In the genomic region with DNA sequence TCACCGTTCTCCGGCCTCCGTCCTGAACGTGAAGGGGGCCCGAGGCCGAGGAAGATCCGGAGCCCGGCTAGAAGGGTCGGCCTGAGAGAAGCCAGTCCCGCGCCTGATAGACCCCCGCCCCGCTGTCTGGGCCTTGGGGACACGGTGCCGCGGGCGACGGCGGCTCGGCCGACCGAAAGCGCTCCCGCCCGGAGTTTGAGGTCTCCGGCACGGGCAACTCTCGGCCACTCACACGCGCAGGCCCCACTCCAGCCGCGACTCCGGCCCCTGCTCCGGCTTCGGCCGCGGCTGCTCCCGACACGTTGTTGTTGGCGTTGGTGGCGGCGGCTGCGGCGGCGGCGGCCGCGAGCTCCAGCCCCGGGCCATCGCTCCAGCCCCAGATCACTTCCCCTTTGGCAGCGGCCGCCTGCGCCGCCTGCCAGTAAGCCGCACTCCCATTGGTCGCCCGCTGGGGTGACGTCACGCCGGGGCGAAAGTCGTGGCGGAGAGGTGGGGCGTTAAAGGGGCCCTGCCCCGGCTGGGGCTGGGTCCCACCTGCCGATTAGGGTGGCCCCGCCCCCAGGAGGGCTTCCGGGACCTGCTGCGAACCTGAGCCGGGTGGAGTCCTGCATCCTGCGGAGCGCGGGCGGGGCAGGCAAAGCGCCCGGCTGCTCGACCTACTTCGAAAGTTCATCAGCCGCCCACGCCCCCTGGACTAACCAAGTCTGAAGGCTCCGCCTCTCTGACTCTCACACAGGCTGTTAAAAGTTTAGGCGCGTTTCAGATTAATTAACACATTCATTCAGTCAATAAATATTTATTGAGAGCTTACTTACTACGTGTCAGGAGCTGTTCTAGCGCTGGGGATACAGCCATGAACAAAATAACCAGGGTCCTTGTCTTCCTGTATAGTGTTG, we compare ENCODE assay signal across 8 cellular contexts. TPM values are rescaled to one million over a fixed set of nuclear protein-coding genes. Genes with fewer than 3 reads are reported as not detected.
DNase-seq lines count a peak whose midpoint lies in the region; ATAC-seq and TF ChIP-seq lines count a peak whose summit lies in the region.

A gene with protein sequence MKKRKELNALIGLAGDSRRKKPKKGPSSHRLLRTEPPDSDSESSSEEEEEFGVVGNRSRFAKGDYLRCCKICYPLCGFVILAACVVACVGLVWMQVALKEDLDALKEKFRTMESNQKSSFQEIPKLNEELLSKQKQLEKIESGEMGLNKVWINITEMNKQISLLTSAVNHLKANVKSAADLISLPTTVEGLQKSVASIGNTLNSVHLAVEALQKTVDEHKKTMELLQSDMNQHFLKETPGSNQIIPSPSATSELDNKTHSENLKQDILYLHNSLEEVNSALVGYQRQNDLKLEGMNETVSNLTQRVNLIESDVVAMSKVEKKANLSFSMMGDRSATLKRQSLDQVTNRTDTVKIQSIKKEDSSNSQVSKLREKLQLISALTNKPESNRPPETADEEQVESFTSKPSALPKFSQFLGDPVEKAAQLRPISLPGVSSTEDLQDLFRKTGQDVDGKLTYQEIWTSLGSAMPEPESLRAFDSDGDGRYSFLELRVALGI (minus strand): TSS at position 388 of the 896 bp plus-strand sequence. CDS start 1,027 bp downstream, outside the sequence.

- in situ Hi-C loops in transverse colon (cut with MboI; ENCODE audit: low pct_ligation_motif_present in 1 of 4, low pct_unique_long_range_greater_than_20kb in 1 of 4, low sequenced_read_pairs in 3 of 4): loop anchor here in 1 of 4 donors (10.0 kb wide), 1 partner anchor 104 kb away; a partner anchor contains a TSS

- H3K27me3 ChIP-seq in cardiac muscle cell: no peaks in the 10 kb centered on the region
- no peaks in the 10 kb centered on the region for H3K27me3 ChIP-seq in trophoblast cell (ENCODE audit: insufficient read depth, low read length)
- H3K27me3 ChIP-seq in transverse colon: no peaks in the 10 kb centered on the region

- H2BK5ac ChIP-seq in trophoblast cell (ENCODE audit: low read depth, low read length, poor library complexity): peak within 1 kb of the TSS; percentile 71

- peak within 1 kb of the TSS; percentile 88 for H3K9ac ChIP-seq in trophoblast cell (ENCODE audit: low read length)

- DNase-seq in NCI-H1436 (lab: John Stamatoyannopoulos, UW) (peak; percentile 96), T follicular helper cell (ENCODE audit: low read depth) (peak; percentile 99), cardiac muscle cell (ENCODE audit: low read depth in 1 of 2, low spot score in 1 of 2) (peak; percentile 93 to 97), trophoblast cell (peak; percentile 98 to 99), transverse colon (peak; percentile 99)

- no peak within 1 kb of the TSS for H2AK5ac ChIP-seq in trophoblast cell (ENCODE audit: low read length)

- H2BK12ac ChIP-seq in trophoblast cell (ENCODE audit: low read length): no peak within 1 kb of the TSS

- intact Hi-C loops in transverse colon (cut with DNase I; ENCODE audit: low total_unique reads): loop anchor here (5.0 kb wide), 1 partner anchor 112 kb away; no protein-coding TSS in a partner anchor

- TF ChIP-seq CTCF in GM12875 (IDR thresholded peaks at IDR 0.05; ENCODE audit: borderline replicate concordance, insufficient read depth, low read depth, low read length) (no peak), cardiac muscle cell (IDR thresholded peaks at IDR 0.05; ENCODE audit: low read depth, low read length) (no peak), transverse colon (IDR thresholded peaks at IDR 0.05) (no peak)

- no peak within 1 kb of the TSS for H3K23ac ChIP-seq in trophoblast cell (ENCODE audit: low read length)

- peak; percentile 98 for ATAC-seq in HG02798 (IDR thresholded peaks at IDR 0.05; ENCODE audit: poor library complexity, unreplicated experiment)

- H3K4me3 ChIP-seq in GM12875 (ENCODE audit: low read depth, low read length) (peak within 1 kb of the TSS; percentile 98), cardiac muscle cell (peak within 1 kb of the TSS; percentile 65), trophoblast cell (ENCODE audit: low read depth, low read length) (peak within 1 kb of the TSS; percentile 94), transverse colon (peak within 1 kb of the TSS; percentile 78 to 98 (median 92))

- peak within 1 kb of the TSS; percentile 88 for H3K14ac ChIP-seq in trophoblast cell (ENCODE audit: low read length)

- peak within 1 kb of the TSS; percentile 73 for H2BK120ac ChIP-seq in trophoblast cell (ENCODE audit: insufficient read depth, low read length, poor library complexity)

- H3K4me2 ChIP-seq in trophoblast cell (ENCODE audit: low read length): peak within 1 kb of the TSS; percentile 94

- peak within 1 kb of the TSS; percentile 82 for H4K91ac ChIP-seq in trophoblast cell (ENCODE audit: low read depth, low read length)

- H3K36me3 ChIP-seq in cardiac muscle cell (peaks cover 18% of the 10 kb centered on the region), trophoblast cell (ENCODE audit: control insufficient read depth in 1 of 2, insufficient read depth in 2 of 2, low read length in 2 of 2) (peaks cover 8 to 12% of the 10 kb centered on the region in 2 experiments), transverse colon (peaks cover 0 to 15% (median 5%) of the 10 kb centered on the region in 4 donors)

- TF ChIP-seq POLR2A in transverse colon (IDR thresholded peaks at IDR 0.05): peak; percentile 91

- WGBS in adipose tissue, 3 donors: 0% methylated on average over 79 to 85 of the region's 85 CpGs
- WGBS in trophoblast cell (ENCODE audit: extremely low coverage, insufficient coverage, insufficient read length): no CpG with 5 or more reads among the region's 85 CpGs
- 0% methylated on average over 39 of the region's 85 CpGs; no CpG with 5 or more reads in 1 of the 2 donors for WGBS in transverse colon (ENCODE audit: low coverage in 1 of 2), 2 donors

- H3K4me1 ChIP-seq in cardiac muscle cell (ENCODE audit: low read depth) (peaks cover 11% of the 10 kb centered on the region), trophoblast cell (ENCODE audit: control insufficient read depth in 1 of 2, insufficient read depth in 2 of 2, low read length in 2 of 2) (peaks cover 5 to 9% of the 10 kb centered on the region in 2 experiments), transverse colon (peaks cover 18 to 37% (median 23%) of the 10 kb centered on the region in 4 donors)

- H3K4ac ChIP-seq in trophoblast cell (ENCODE audit: low read depth, low read length): peak within 1 kb of the TSS; percentile 93

- H2AFZ ChIP-seq in trophoblast cell (ENCODE audit: insufficient read depth, low read length, poor library complexity): peak within 1 kb of the TSS; percentile 59

- peak within 1 kb of the TSS; percentile 89 for H4K8ac ChIP-seq in trophoblast cell (ENCODE audit: low read depth, low read length)

- peaks cover 10% of the 10 kb centered on the region for H3K79me2 ChIP-seq in trophoblast cell (ENCODE audit: control insufficient read depth, insufficient read depth, low read length, poor library complexity)

- no peaks in the 10 kb centered on the region for H3K9me3 ChIP-seq in cardiac muscle cell (ENCODE audit: low read depth)
- no peaks in the 10 kb centered on the region for H3K9me3 ChIP-seq in trophoblast cell (ENCODE audit: insufficient read depth, low read depth, low read length)
- no peaks in the 10 kb centered on the region for H3K9me3 ChIP-seq in transverse colon

- H3K18ac ChIP-seq in trophoblast cell (ENCODE audit: low read length): peak within 1 kb of the TSS; percentile 91

- no peak for TF ChIP-seq EP300 in transverse colon (IDR thresholded peaks at IDR 0.05; ENCODE audit: low read depth)

- H3K27ac ChIP-seq in adipose tissue (ENCODE audit: low read depth, low read length) (peak within 1 kb of the TSS; percentile 19), cardiac muscle cell (peak within 1 kb of the TSS; percentile 74), trophoblast cell (ENCODE audit: low read depth, low read length) (peak within 1 kb of the TSS; percentile 14), transverse colon (peak within 1 kb of the TSS; percentile 87 to 92 (median 89))

- peaks cover 5% of the 10 kb centered on the region for H3K79me1 ChIP-seq in trophoblast cell (ENCODE audit: low read length)

- H4K12ac ChIP-seq in trophoblast cell (ENCODE audit: low read depth, low read length): peak within 1 kb of the TSS; percentile 88

RNA-seq across cellular contexts. Expression of the gene that starts here (rescaled TPM):
- polyA plus RNA-seq in adipose tissue (10 to 100 TPM; 16.8 to 47.3 (median 43.4) TPM), cardiac muscle cell (31.3 and 33.9 TPM in 2 replicates)
- total RNA-seq in cardiac muscle cell (33.1 and 33.6 TPM in 2 replicates), transverse colon (100 to 1,000 TPM in 2 of 4 donors, 10 to 100 TPM in 2; 48.2 to 119 (median 85.4) TPM)
- 66.1 and 67.6 TPM in 2 replicates for polyA plus RNA-seq in trophoblast cell (2013)

Comparison
In these comparisons a context has a peak if more than half of its experiments do, and no peak if none do; other contexts are left out.
1. Peak in every context shown above with its lines: DNase-seq, ATAC-seq, H3K4me3 ChIP-seq and H3K27ac ChIP-seq.
2. H3K27ac ChIP-seq: peak in every context shown above with its lines; median percentile 89 in transverse colon; 74 in cardiac muscle cell; 19 in adipose tissue; 14 in trophoblast cell.